Comparison of ENCODE assay signal across 8 cellular contexts in the genomic region with DNA sequence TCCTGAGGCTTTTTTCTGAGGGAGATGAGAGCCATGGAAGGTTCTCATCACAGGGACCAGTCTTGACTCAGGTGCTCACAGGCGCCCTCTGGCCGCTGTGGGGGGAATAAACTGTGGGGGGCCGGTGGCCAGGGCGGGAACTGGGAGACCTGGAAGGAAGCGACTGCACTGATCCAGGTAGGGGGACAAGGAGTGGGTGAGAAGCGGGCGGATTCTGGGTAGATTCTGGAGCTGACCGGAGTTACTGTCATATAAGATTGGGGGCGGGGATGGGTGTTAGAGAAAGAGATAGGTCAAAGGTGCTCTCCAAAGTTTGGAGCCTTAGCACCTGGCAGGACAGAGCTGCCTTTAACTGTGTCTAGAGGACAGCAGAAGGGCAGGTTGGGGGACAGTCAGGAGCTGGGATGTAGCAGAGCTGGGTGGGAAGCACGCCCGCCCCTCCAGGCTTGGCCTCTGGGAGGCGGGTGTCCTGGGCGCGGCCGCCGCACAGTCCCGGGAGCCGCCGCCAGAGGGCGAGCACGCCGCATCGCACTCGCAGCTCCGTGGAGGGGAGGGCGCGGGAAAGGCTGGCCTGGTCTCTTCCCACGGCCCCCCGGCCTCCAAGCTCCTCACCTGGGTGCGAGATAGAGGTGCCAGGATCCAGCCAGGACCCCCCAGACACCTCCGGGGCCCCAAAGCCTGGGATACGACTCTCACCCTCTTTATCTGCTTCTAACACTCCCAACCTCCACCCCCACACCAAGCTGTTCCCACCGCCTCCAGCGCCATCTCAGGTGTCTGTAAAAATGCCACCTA. TPM values are rescaled to one million over a fixed set of nuclear protein-coding genes. Genes with fewer than 3 reads are reported as not detected.
A peak's percentile ranks its signal among the peaks of the same experiment; 100 is the strongest.
DNase-seq lines count a peak whose midpoint lies in the region; TF ChIP-seq lines count a peak whose summit lies in the region.

No MANE protein-coding gene starts in this region.

- peak overlapping the region; percentile 44 for H3K4me3 ChIP-seq in NT2/D1 (ENCODE audit: insufficient read length, low read depth)
- H3K4me3 ChIP-seq in epithelial cell of esophagus (ENCODE audit: low read length): peak overlapping the region; percentile 62

- H3K27me3 ChIP-seq in NT2/D1 (ENCODE audit: insufficient read depth, insufficient read length): no peaks in the 10 kb centered on the region

- H3K4me1 ChIP-seq in NT2/D1 (ENCODE audit: insufficient read depth, insufficient read length): peaks cover 8% of the 10 kb centered on the region

- no peaks in the 10 kb centered on the region for H3K36me3 ChIP-seq in NT2/D1 (ENCODE audit: insufficient read depth, insufficient read length, low read length)

- peak overlapping the region; percentile 87 for H3K9ac ChIP-seq in NT2/D1 (ENCODE audit: insufficient read length, low read depth)

- H3K9me3 ChIP-seq in NT2/D1 (ENCODE audit: insufficient read depth, low read length): no peaks in the 10 kb centered on the region

- peak; percentile 73 for DNase-seq in NCI-H1436 (lab: John Stamatoyannopoulos, UW)
- DNase-seq in NCI-H1436 treated with DMSO at 0.1 percent for 48 hours (lab: John Stamatoyannopoulos, UW): no peak
- DNase-seq in HT-29 (ENCODE audit: low spot score): peak; percentile 82
- DNase-seq in NT2/D1 (ENCODE audit: low read depth, low spot score): peak; percentile 63
- peak; percentile 96 for DNase-seq in activated CD8-positive, alpha-beta memory T cell treated with anti-CD3 and anti-CD28 coated beads, Interleukin-2, amount 50 U/mL, for 48 hours
- peak; percentile 76 for DNase-seq in epithelial cell of esophagus (ENCODE audit: low read depth)
- peak; percentile 79 for DNase-seq in mucosa of gallbladder (ENCODE audit: low spot score)
- peak; percentile 54 to 59 for DNase-seq in stimulated activated CD8-positive, alpha-beta memory T cell treated with anti-CD3 and anti-CD28 coated beads, Interleukin-4, amount 100 ng/mL, for 1 hour (ENCODE audit: low read depth in 2 of 2, low spot score in 1 of 2)

- TF ChIP-seq CTCF in epithelial cell of esophagus (IDR thresholded peaks at IDR 0.05; ENCODE audit: insufficient read depth, low read depth, low read length, missing control alignments): peak; percentile 88

RNA-seq across cellular contexts. Expression of a gene that starts 4.2 kb away (rescaled TPM):
- 0.31 TPM in 1 of 2 replicates, not detected in the other for total RNA-seq in HT-29 (2014; rRNA removed; shearing (Covaris generic))
- 0.26 TPM for total RNA-seq in mucosa of gallbladder

RNA-seq across cellular contexts. Expression of a gene that starts 8.2 kb away (rescaled TPM):
- total RNA-seq in HT-29 (2014; rRNA removed; shearing (Covaris generic)): 75.2 and 80.9 TPM in 2 replicates
- 17.6 TPM for total RNA-seq in mucosa of gallbladder

RNA-seq across cellular contexts. Expression of a gene that starts 19.6 kb away (rescaled TPM):
- 217 TPM in 2 replicates for total RNA-seq in HT-29 (2014; rRNA removed; shearing (Covaris generic))
- 83.0 TPM for total RNA-seq in mucosa of gallbladder

RNA-seq across cellular contexts. Expression of a gene that starts 26.8 kb away (rescaled TPM):
- 803 and 831 TPM in 2 replicates for total RNA-seq in HT-29 (2014; rRNA removed; shearing (Covaris generic))
- 1,099 TPM for total RNA-seq in mucosa of gallbladder

RNA-seq across cellular contexts. Expression of a gene that starts 30.1 kb away (rescaled TPM):
- 22.4 and 32.3 TPM in 2 replicates for total RNA-seq in HT-29 (2014; rRNA removed; shearing (Covaris generic))
- 135 TPM for total RNA-seq in mucosa of gallbladder
